ENCODE assay signal across 1 cellular context in genomic region chr1:59359325-59359724, GRCh38.
TF ChIP-seq lines count a peak whose summit lies in the region.

No MANE protein-coding gene starts in this region.

TF ChIP-seq in HepG2, 621 proteins besides CTCF, POLR2A, EP300 and RAD21 (continued from another document):
- TF ChIP-seq HNF4A (CRISPR knock-in tag; IDR thresholded peaks at IDR 0.05) (peak; percentile 45; the same call in 1 of the 2 replicates), CERS6 (CRISPR knock-in tag; IDR thresholded peaks at IDR 0.05) (no peak), AKAP8 (CRISPR knock-in tag; IDR thresholded peaks at IDR 0.05) (no peak), PAXIP1 (CRISPR knock-in tag; conservative IDR thresholded peaks at IDR 0.05) (peak; percentile 54), KLF16 (CRISPR knock-in tag; IDR thresholded peaks at IDR 0.05) (no peak), ZFP62 (CRISPR knock-in tag; IDR thresholded peaks at IDR 0.05) (no peak), HDAC2 (CRISPR knock-in tag; IDR thresholded peaks at IDR 0.05) (peak; percentile 24; the same call in 1 of the 2 replicates), RXRB (CRISPR knock-in tag; IDR thresholded peaks at IDR 0.05; ENCODE audit: borderline replicate concordance) (peak; percentile 18; the same call in 1 of the 2 replicates), MLX (CRISPR knock-in tag; IDR thresholded peaks at IDR 0.05) (no peak), SOX13 (IDR thresholded peaks at IDR 0.05) (no peak), SOX13 (CRISPR knock-in tag; conservative IDR thresholded peaks at IDR 0.05 in 1 of 2, IDR thresholded peaks at IDR 0.05 in 1 of 2) (peak in 1 of 2 experiments; percentile 39; a peak in 1 of 4 replicates), ZMYM4 (CRISPR knock-in tag; IDR thresholded peaks at IDR 0.05) (0 out of 2 replicates have a peak, but pooled peaks have one; percentile 14), MAFK (conservative IDR thresholded peaks at IDR 0.05 in 1 of 2, IDR thresholded peaks at IDR 0.05 in 1 of 2; ENCODE audit: low read length in 2 of 2) (peak; percentile 78), ZNF605 (CRISPR knock-in tag; IDR thresholded peaks at IDR 0.05) (no peak), MAFF (IDR thresholded peaks at IDR 0.05; ENCODE audit: low read depth, low read length) (peak; percentile 73)
- TF ChIP-seq, protein P1, sequence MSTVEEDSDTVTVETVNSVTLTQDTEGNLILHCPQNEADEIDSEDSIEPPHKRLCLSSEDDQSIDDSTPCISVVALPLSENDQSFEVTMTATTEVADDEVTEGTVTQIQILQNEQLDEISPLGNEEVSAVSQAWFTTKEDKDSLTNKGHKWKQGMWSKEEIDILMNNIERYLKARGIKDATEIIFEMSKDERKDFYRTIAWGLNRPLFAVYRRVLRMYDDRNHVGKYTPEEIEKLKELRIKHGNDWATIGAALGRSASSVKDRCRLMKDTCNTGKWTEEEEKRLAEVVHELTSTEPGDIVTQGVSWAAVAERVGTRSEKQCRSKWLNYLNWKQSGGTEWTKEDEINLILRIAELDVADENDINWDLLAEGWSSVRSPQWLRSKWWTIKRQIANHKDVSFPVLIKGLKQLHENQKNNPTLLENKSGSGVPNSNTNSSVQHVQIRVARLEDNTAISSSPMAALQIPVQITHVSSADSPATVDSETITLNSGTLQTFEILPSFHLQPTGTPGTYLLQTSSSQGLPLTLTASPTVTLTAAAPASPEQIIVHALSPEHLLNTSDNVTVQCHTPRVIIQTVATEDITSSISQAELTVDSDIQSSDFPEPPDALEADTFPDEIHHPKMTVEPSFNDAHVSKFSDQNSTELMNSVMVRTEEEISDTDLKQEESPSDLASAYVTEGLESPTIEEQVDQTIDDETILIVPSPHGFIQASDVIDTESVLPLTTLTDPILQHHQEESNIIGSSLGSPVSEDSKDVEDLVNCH (CRISPR knock-in tag; IDR thresholded peaks at IDR 0.05) = no peak
